ENCODE assay signal across 2 cellular contexts in genomic region chr17:75063626-75064025, GRCh38.
TF ChIP-seq lines count a peak whose summit lies in the region.

No MANE protein-coding gene starts in this region.

TF ChIP-seq in HepG2, 621 proteins besides CTCF, POLR2A, EP300 and RAD21:
- no peak for TF ChIP-seq CC2D1A (CRISPR knock-in tag; IDR thresholded peaks at IDR 0.05)

TF ChIP-seq in HCT116, 20 proteins besides CTCF, POLR2A, EP300 and RAD21:
- TF ChIP-seq EGR1 (IDR thresholded peaks at IDR 0.05; ENCODE audit: low read depth): no peak
- TF ChIP-seq SRF (IDR thresholded peaks at IDR 0.05; ENCODE audit: low read depth): no peak
- no peak for TF ChIP-seq ZBTB33 (IDR thresholded peaks at IDR 0.05; ENCODE audit: extremely low read depth, insufficient replicate concordance, low read length)
- no peak for TF ChIP-seq YY1 (IDR thresholded peaks at IDR 0.05; ENCODE audit: extremely low read depth, insufficient replicate concordance, low read depth, low read length)
- TF ChIP-seq ELF1 (IDR thresholded peaks at IDR 0.05; ENCODE audit: borderline replicate concordance, low read depth): no peak
- TF ChIP-seq JUND (IDR thresholded peaks at IDR 0.05): no peak
